ENCODE assay signal across 11 cellular contexts in the genomic region with DNA sequence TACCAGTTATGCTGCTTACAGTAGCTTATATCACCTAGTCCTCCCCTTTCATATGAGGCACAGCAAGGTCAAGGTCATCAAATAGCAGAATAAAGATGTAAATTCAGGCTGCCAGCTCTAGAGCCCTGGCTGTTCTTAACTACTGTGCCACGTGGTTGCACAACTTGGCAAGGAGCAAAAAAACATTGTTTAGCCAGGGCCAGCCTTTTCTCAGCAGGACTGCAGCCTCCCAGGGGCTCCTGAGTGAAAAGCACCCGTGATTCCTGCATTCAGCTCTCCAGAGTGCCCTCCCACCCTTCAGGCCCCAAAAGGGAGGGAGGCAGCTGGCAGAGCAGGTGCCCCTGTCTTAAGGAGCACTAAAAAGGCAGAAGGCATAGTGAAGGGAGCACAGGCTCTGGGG. TPM values are rescaled to one million over a fixed set of nuclear protein-coding genes. Genes with fewer than 3 reads are reported as not detected.
A peak's percentile ranks its signal among the peaks of the same experiment; 100 is the strongest.
DNase-seq lines count a peak whose midpoint lies in the region; FAIRE-seq and TF ChIP-seq lines count a peak whose summit lies in the region.
"Had no signal": no experiment of that assay in that cellular context is flagged by ENCODE, and none has a peak within 500 bp of the region (broad histone marks: within the 10 kb centered on the region; RNA-seq: fewer than 3 reads in every experiment).

No MANE protein-coding gene starts in this region.

- H3K36me3 Mint-ChIP-seq in T-helper 2 cell treated with Interferon-gamma antibody and Interleukin-4, amounts not matched to agents 5 μg/mL and 100 μg/mL, for 36 hours (ENCODE audit: low read depth), result no peaks in the 10 kb centered on the region
- H3K36me3 Mint-ChIP-seq: activated naive CD8-positive, alpha-beta T cell; neural progenitor cell had no signal

- POLR2A ChIA-PET in GM10248 (lab: Yijun Ruan, JAX), result interaction anchor here (0.6 kb wide), 1 partner anchor 46 kb away, joined by 3 read pairs; no protein-coding TSS in a partner anchor

- H3K9me3 Mint-ChIP-seq in T-helper 2 cell treated with Interferon-gamma antibody and Interleukin-4, amounts not matched to agents 5 μg/mL and 100 μg/mL, for 36 hours, result no peaks in the 10 kb centered on the region
- H3K9me3 Mint-ChIP-seq: HFFc6, neural progenitor cell had no signal

- H3K27me3 Mint-ChIP-seq in T-helper 2 cell treated with Interferon-gamma antibody and Interleukin-4, amounts not matched to agents 5 μg/mL and 100 μg/mL, for 36 hours (ENCODE audit: low read depth), result no peaks in the 10 kb centered on the region
- H3K27me3 Mint-ChIP-seq: activated naive CD8-positive, alpha-beta T cell had no signal

- no peak overlapping the region for H3K4me3 Mint-ChIP-seq in T-helper 2 cell treated with Interferon-gamma antibody and Interleukin-4, amounts not matched to agents 5 μg/mL and 100 μg/mL, for 36 hours
- H3K4me3 Mint-ChIP-seq: activated naive CD8-positive, alpha-beta T cell; HFFc6; neural progenitor cell had no signal

- no peak overlapping the region for H3K27ac Mint-ChIP-seq in T-helper 2 cell treated with Interferon-gamma antibody and Interleukin-4, amounts not matched to agents 5 μg/mL and 100 μg/mL, for 36 hours
- H3K27ac Mint-ChIP-seq: activated naive CD8-positive, alpha-beta T cell; HFFc6; neural progenitor cell had no signal

- H3K4me1 Mint-ChIP-seq in T-helper 2 cell treated with Interferon-gamma antibody and Interleukin-4, amounts not matched to agents 5 μg/mL and 100 μg/mL, for 36 hours (ENCODE audit: low read depth), result no peaks in the 10 kb centered on the region

- DNase-seq in DMS79 treated with DMSO at 0.1 percent for 48 hours (lab: John Stamatoyannopoulos, UW) (peak; percentile 29), NCI-H524 (lab: John Stamatoyannopoulos, UW) (peak; percentile 59 to 85), frontal cortex (ENCODE audit: low spot score in 2 of 2) (peak; percentile 12 to 20), pons (ENCODE audit: low spot score) (peak; percentile 79), GM10248 (ENCODE audit: extremely low spot score) (no peak), MV-4-11 (lab: John Stamatoyannopoulos, UW) (no peak), foreskin melanocyte (no peak)
- no peak for DNase-seq in T-helper 2 cell treated with Interferon-gamma antibody and Interleukin-4, amounts not matched to agents 5 μg/mL and 100 μg/mL, for 36 hours (ENCODE audit: low spot score)
- DNase-seq: HFFc6 had no signal

- no peak for TF ChIP-seq CTCF in GM10248 (IDR thresholded peaks at IDR 0.05; ENCODE audit: control extremely low read depth, extremely low read depth, low read depth, missing control alignments)

- no peak for FAIRE-seq in frontal cortex (lab: Jason Lieb, UNC)

- CTCF ChIA-PET in GM10248 (lab: Yijun Ruan, JAX), result interaction anchor here (0.8 to 3.0 kb wide), 4 partner anchors 12 to 176 kb away, joined by 3 to 9 read pairs (median 4); no protein-coding TSS in a partner anchor

RNA-seq across cellular contexts. Expression of a gene that starts 31.8 kb away (rescaled TPM):
- total RNA-seq in frontal cortex, result 130 TPM

Comparison
In these comparisons a context has a peak if more than half of its experiments do, and no peak if none do; other contexts are left out.
1. DNase-seq: peak in DMS79 treated with DMSO at 0.1 percent for 48 hours (single experiment), NCI-H524 (2 of 2), frontal cortex (2 of 2) and pons (single experiment); none in GM10248 (single experiment), T-helper 2 cell treated with Interferon-gamma antibody and Interleukin-4, amounts not matched to agents 5 μg/mL and 100 μg/mL, for 36 hours (single experiment), MV-4-11 (single experiment) and foreskin melanocyte (single experiment).